Comparison of ENCODE assay signal across 1 cellular context in the genomic region with DNA sequence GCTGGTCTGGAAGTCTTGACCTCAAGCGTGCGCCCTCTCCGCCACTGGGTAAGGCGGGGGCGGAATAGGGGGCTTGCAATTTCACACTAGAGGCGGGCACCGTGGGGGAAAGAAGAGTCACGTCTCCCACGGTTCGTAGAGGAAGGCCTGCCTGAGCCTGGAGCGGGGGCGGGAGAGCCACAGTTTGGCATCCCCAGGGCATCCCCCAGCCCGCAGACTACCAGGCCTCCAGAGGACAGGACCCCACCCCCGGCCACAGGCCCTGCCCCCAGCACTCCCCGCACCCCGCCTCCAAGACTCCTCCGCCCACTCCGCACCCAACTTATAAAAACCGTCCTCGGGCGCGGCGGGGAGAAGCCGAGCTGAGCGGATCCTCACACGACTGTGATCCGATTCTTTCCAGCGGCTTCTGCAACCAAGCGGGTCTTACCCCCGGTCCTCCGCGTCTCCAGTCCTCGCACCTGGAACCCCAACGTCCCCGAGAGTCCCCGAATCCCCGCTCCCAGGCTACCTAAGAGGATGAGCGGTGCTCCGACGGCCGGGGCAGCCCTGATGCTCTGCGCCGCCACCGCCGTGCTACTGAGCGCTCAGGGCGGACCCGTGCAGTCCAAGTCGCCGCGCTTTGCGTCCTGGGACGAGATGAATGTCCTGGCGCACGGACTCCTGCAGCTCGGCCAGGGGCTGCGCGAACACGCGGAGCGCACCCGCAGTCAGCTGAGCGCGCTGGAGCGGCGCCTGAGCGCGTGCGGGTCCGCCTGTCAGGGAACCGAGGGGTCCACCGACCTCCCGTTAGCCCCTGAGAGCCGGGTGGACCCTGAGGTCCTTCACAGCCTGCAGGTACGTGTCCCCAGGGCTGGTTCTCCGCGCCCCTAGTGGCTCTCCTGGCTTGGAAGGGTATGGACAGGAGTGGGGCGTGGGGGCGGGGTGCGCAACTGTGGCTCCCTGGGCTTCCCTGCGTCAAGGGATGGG.
TF ChIP-seq lines count a peak whose summit lies in the region.

A gene with protein sequence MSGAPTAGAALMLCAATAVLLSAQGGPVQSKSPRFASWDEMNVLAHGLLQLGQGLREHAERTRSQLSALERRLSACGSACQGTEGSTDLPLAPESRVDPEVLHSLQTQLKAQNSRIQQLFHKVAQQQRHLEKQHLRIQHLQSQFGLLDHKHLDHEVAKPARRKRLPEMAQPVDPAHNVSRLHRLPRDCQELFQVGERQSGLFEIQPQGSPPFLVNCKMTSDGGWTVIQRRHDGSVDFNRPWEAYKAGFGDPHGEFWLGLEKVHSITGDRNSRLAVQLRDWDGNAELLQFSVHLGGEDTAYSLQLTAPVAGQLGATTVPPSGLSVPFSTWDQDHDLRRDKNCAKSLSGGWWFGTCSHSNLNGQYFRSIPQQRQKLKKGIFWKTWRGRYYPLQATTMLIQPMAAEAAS (plus strand): TSS at position 353 of the 969 bp plus-strand sequence. CDS start 167 bp downstream, at position 520.

TF ChIP-seq in HepG2, 621 proteins besides CTCF, POLR2A, EP300 and RAD21 (continued from another document and continues in another):
- peak; percentile 93 for TF ChIP-seq ZNF687 (CRISPR knock-in tag; IDR thresholded peaks at IDR 0.05)
- TF ChIP-seq ZMYM3 (CRISPR knock-in tag; IDR thresholded peaks at IDR 0.05) = peak; percentile 68
- TF ChIP-seq, protein P1, sequence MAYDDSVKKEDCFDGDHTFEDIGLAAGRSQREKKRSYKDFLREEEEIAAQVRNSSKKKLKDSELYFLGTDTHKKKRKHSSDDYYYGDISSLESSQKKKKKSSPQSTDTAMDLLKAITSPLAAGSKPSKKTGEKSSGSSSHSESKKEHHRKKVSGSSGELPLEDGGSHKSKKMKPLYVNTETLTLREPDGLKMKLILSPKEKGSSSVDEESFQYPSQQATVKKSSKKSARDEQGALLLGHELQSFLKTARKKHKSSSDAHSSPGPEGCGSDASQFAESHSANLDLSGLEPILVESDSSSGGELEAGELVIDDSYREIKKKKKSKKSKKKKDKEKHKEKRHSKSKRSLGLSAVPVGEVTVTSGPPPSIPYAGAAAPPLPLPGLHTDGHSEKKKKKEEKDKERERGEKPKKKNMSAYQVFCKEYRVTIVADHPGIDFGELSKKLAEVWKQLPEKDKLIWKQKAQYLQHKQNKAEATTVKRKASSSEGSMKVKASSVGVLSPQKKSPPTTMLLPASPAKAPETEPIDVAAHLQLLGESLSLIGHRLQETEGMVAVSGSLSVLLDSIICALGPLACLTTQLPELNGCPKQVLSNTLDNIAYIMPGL (CRISPR knock-in tag; IDR thresholded peaks at IDR 0.05; ENCODE audit: borderline replicate concordance in 1 of 2, low read depth in 1 of 2) = peak; percentile 47 to 72; a peak in 3 of 4 replicates
- TF ChIP-seq, protein P2, sequence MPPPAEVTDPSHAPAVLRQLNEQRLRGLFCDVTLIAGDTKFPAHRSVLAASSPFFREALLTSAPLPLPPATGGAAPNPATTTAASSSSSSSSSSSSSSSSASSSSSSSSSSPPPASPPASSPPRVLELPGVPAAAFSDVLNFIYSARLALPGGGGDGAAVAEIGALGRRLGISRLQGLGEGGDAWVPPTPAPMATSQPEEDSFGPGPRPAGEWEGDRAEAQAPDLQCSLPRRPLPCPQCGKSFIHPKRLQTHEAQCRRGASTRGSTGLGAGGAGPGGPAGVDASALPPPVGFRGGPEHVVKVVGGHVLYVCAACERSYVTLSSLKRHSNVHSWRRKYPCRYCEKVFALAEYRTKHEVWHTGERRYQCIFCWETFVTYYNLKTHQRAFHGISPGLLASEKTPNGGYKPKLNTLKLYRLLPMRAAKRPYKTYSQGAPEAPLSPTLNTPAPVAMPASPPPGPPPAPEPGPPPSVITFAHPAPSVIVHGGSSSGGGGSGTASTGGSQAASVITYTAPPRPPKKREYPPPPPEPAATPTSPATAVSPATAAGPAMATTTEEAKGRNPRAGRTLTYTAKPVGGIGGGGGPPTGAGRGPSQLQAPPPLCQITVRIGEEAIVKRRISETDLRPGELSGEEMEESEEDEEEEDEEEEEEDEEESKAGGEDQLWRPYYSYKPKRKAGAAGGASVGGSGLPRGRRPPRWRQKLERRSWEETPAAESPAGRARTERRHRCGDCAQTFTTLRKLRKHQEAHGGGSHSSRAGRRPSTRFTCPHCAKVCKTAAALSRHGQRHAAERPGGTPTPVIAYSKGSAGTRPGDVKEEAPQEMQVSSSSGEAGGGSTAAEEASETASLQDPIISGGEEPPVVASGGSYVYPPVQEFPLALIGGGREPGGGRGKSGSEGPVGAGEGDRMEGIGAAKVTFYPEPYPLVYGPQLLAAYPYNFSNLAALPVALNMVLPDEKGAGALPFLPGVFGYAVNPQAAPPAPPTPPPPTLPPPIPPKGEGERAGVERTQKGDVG (CRISPR knock-in tag; IDR thresholded peaks at IDR 0.05; ENCODE audit: borderline replicate concordance) = no peak
- TF ChIP-seq, protein P3, sequence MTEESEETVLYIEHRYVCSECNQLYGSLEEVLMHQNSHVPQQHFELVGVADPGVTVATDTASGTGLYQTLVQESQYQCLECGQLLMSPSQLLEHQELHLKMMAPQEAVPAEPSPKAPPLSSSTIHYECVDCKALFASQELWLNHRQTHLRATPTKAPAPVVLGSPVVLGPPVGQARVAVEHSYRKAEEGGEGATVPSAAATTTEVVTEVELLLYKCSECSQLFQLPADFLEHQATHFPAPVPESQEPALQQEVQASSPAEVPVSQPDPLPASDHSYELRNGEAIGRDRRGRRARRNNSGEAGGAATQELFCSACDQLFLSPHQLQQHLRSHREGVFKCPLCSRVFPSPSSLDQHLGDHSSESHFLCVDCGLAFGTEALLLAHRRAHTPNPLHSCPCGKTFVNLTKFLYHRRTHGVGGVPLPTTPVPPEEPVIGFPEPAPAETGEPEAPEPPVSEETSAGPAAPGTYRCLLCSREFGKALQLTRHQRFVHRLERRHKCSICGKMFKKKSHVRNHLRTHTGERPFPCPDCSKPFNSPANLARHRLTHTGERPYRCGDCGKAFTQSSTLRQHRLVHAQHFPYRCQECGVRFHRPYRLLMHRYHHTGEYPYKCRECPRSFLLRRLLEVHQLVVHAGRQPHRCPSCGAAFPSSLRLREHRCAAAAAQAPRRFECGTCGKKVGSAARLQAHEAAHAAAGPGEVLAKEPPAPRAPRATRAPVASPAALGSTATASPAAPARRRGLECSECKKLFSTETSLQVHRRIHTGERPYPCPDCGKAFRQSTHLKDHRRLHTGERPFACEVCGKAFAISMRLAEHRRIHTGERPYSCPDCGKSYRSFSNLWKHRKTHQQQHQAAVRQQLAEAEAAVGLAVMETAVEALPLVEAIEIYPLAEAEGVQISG (CRISPR knock-in tag; IDR thresholded peaks at IDR 0.05) = peak; percentile 34; the same call in 1 of the 2 replicates
- 0 out of 2 replicates have a peak, but pooled peaks have one; percentile 52 for TF ChIP-seq ZNF607 (CRISPR knock-in tag; IDR thresholded peaks at IDR 0.05; ENCODE audit: borderline replicate concordance)
- TF ChIP-seq, protein P4, sequence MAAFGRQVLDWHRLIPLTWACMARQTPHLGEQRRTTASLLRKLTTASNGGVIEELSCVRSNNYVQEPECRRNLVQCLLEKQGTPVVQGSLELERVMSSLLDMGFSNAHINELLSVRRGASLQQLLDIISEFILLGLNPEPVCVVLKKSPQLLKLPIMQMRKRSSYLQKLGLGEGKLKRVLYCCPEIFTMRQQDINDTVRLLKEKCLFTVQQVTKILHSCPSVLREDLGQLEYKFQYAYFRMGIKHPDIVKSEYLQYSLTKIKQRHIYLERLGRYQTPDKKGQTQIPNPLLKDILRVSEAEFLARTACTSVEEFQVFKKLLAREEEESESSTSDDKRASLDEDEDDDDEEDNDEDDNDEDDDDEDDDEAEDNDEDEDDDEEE (CRISPR knock-in tag; IDR thresholded peaks at IDR 0.05) = 0 out of 2 replicates have a peak, but pooled peaks have one; percentile 40
- no peak for TF ChIP-seq U2AF1 (optimal IDR thresholded peaks at IDR 0.05; ENCODE audit: low read depth, low read length)
- TF ChIP-seq CCDC6 (CRISPR knock-in tag; IDR thresholded peaks at IDR 0.05) = no peak
- no peak for TF ChIP-seq HNF4G (IDR thresholded peaks at IDR 0.05; ENCODE audit: borderline replicate concordance, low read depth, low read length)
- 0 out of 2 replicates have a peak, but pooled peaks have one; percentile 55 for TF ChIP-seq HNF4G (CRISPR knock-in tag; IDR thresholded peaks at IDR 0.05; ENCODE audit: borderline replicate concordance, low read depth)
- peak; percentile 34 for TF ChIP-seq RBM22 (optimal IDR thresholded peaks at IDR 0.05; ENCODE audit: low read length)
- 0 out of 2 replicates have a peak, but pooled peaks have one; percentile 52 for TF ChIP-seq ZMYM2 (CRISPR knock-in tag; IDR thresholded peaks at IDR 0.05)
- TF ChIP-seq, protein P5, sequence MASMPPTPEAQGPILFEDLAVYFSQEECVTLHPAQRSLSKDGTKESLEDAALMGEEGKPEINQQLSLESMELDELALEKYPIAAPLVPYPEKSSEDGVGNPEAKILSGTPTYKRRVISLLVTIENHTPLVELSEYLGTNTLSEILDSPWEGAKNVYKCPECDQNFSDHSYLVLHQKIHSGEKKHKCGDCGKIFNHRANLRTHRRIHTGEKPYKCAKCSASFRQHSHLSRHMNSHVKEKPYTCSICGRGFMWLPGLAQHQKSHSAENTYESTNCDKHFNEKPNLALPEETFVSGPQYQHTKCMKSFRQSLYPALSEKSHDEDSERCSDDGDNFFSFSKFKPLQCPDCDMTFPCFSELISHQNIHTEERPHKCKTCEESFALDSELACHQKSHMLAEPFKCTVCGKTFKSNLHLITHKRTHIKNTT (CRISPR knock-in tag; IDR thresholded peaks at IDR 0.05) = no peak
- TF ChIP-seq TSC22D2 (CRISPR knock-in tag; IDR thresholded peaks at IDR 0.05; ENCODE audit: borderline replicate concordance) = peak; percentile 44; the same call in 1 of the 2 replicates
- no peak for TF ChIP-seq ZFX (CRISPR knock-in tag; IDR thresholded peaks at IDR 0.05; ENCODE audit: low read depth)
- TF ChIP-seq TCF7 (IDR thresholded peaks at IDR 0.05; ENCODE audit: low read depth) = no peak
- 0 out of 2 replicates have a peak, but pooled peaks have one; percentile 65 for TF ChIP-seq ZFP36L1 (CRISPR knock-in tag; IDR thresholded peaks at IDR 0.05)
- TF ChIP-seq U2AF2 (IDR thresholded peaks at IDR 0.05; ENCODE audit: low read depth, low read length) = no peak
- peak; percentile 64 for TF ChIP-seq ZNF501 (CRISPR knock-in tag; IDR thresholded peaks at IDR 0.05)
- peak; percentile 88; the same call in 1 of the 2 replicates for TF ChIP-seq MTA1 (CRISPR knock-in tag; IDR thresholded peaks at IDR 0.05; ENCODE audit: borderline replicate concordance)
- TF ChIP-seq ZKSCAN8 (CRISPR knock-in tag; IDR thresholded peaks at IDR 0.05; ENCODE audit: borderline replicate concordance) = no peak
- peak; percentile 77; the same call in 1 of the 2 replicates for TF ChIP-seq RXRA (CRISPR knock-in tag; IDR thresholded peaks at IDR 0.05)
- TF ChIP-seq MAZ (IDR thresholded peaks at IDR 0.05; ENCODE audit: borderline replicate concordance, low read depth, low read length) = no peak
- peak; percentile 42; the same call in 1 of the 2 replicates for TF ChIP-seq MAZ (CRISPR knock-in tag; IDR thresholded peaks at IDR 0.05; ENCODE audit: low read depth)
- TF ChIP-seq TERF1 (CRISPR knock-in tag; IDR thresholded peaks at IDR 0.05) = peak; percentile 82; the same call in 1 of the 2 replicates
- peak; percentile 68; the same call in 1 of the 2 replicates for TF ChIP-seq ZSCAN29 (CRISPR knock-in tag; conservative IDR thresholded peaks at IDR 0.05)
- TF ChIP-seq ATF7 (IDR thresholded peaks at IDR 0.05) = no peak
- 0 out of 2 replicates have a peak, but pooled peaks have one; percentile 55 for TF ChIP-seq ATF7 (CRISPR knock-in tag; IDR thresholded peaks at IDR 0.05)
- no peak for TF ChIP-seq CHCHD3 (CRISPR knock-in tag; IDR thresholded peaks at IDR 0.05)
- 0 out of 2 replicates have a peak, but pooled peaks have one; percentile 77 for TF ChIP-seq BORCS8-MEF2B (CRISPR knock-in tag; IDR thresholded peaks at IDR 0.05)
- TF ChIP-seq MIER2 (CRISPR knock-in tag; IDR thresholded peaks at IDR 0.05) = no peak
- peak; percentile 72 for TF ChIP-seq ZSCAN21 (CRISPR knock-in tag; IDR thresholded peaks at IDR 0.05; ENCODE audit: borderline replicate concordance)
- TF ChIP-seq AGO2 (optimal IDR thresholded peaks at IDR 0.05; ENCODE audit: low read depth, low read length) = peak; percentile 80
- 0 out of 2 replicates have a peak, but pooled peaks have one; percentile 46 for TF ChIP-seq ZNF34 (CRISPR knock-in tag; IDR thresholded peaks at IDR 0.05; ENCODE audit: borderline replicate concordance)
- no peak for TF ChIP-seq ZNF431 (CRISPR knock-in tag; IDR thresholded peaks at IDR 0.05; ENCODE audit: borderline replicate concordance, low read depth)
- peak; percentile 58; the same call in 1 of the 2 replicates for TF ChIP-seq SP4 (CRISPR knock-in tag; IDR thresholded peaks at IDR 0.05)
- peak; percentile 83 for TF ChIP-seq HNRNPLL (IDR thresholded peaks at IDR 0.05; ENCODE audit: low read depth, low read length, poor library complexity, severe bottlenecking)
- peak; percentile 75; the same call in 1 of the 2 replicates for TF ChIP-seq ZNF430 (CRISPR knock-in tag; IDR thresholded peaks at IDR 0.05)
- peak; percentile 61; the same call in 1 of the 2 replicates for TF ChIP-seq ARNT2 (CRISPR knock-in tag; IDR thresholded peaks at IDR 0.05; ENCODE audit: low read depth)
